In genomic region chr19:56637976-56638555, GRCh38 we compare ENCODE assay signal across 1 cellular context.
TF ChIP-seq lines count a peak whose summit lies in the region.

No MANE protein-coding gene starts in this region.

TF ChIP-seq in HepG2, 621 proteins besides CTCF, POLR2A, EP300 and RAD21 (continued from another document and continues in another):
- TF ChIP-seq TBX2 (CRISPR knock-in tag; IDR thresholded peaks at IDR 0.05; ENCODE audit: borderline replicate concordance) (peak; percentile 98), FOXM1 (CRISPR knock-in tag; IDR thresholded peaks at IDR 0.05) (peak; percentile 98), WIZ (CRISPR knock-in tag; IDR thresholded peaks at IDR 0.05) (peak; percentile 100), SSRP1 (CRISPR knock-in tag; IDR thresholded peaks at IDR 0.05) (no peak), MYNN (CRISPR knock-in tag; IDR thresholded peaks at IDR 0.05; ENCODE audit: low read depth) (peak; percentile 99), ATF5 (CRISPR knock-in tag; IDR thresholded peaks at IDR 0.05; ENCODE audit: low read depth) (peak; percentile 100), ZNF781 (CRISPR knock-in tag; IDR thresholded peaks at IDR 0.05; ENCODE audit: borderline replicate concordance, not compliant biosample characterization) (peak; percentile 100), ZNF484 (CRISPR knock-in tag; IDR thresholded peaks at IDR 0.05; ENCODE audit: borderline replicate concordance, low read depth) (peak; percentile 98; the same call in 1 of the 2 replicates), PHF5A (CRISPR knock-in tag; IDR thresholded peaks at IDR 0.05; ENCODE audit: low read depth, unreplicated experiment) (peak; percentile 93), PAF1 (CRISPR knock-in tag; IDR thresholded peaks at IDR 0.05) (no peak), TRAFD1 (CRISPR knock-in tag; IDR thresholded peaks at IDR 0.05; ENCODE audit: borderline replicate concordance) (peak; percentile 100), CBX5 (CRISPR knock-in tag; IDR thresholded peaks at IDR 0.05; ENCODE audit: borderline replicate concordance) (peak; percentile 99), PAXIP1 (CRISPR knock-in tag; conservative IDR thresholded peaks at IDR 0.05) (no peak; the same call in 1 of the 2 replicates), ZNF18 (CRISPR knock-in tag; IDR thresholded peaks at IDR 0.05; ENCODE audit: insufficient replicate concordance) (peak; percentile 99), DBP (CRISPR knock-in tag; IDR thresholded peaks at IDR 0.05; ENCODE audit: not compliant biosample characterization) (peak; percentile 100), ZNF674 (CRISPR knock-in tag; IDR thresholded peaks at IDR 0.05; ENCODE audit: low read depth) (peak; percentile 99; the same call in 1 of the 2 replicates), TIGD3 (CRISPR knock-in tag; IDR thresholded peaks at IDR 0.05; ENCODE audit: borderline replicate concordance) (peak; percentile 100), POLR2AphosphoS5 (IDR thresholded peaks at IDR 0.05; ENCODE audit: low read depth, low read length) (no peak), ZNF572 (CRISPR knock-in tag; IDR thresholded peaks at IDR 0.05) (peak; percentile 70; the same call in 1 of the 2 replicates), MBNL3 (CRISPR knock-in tag; conservative IDR thresholded peaks at IDR 0.05) (no peak), HNF4G (IDR thresholded peaks at IDR 0.05; ENCODE audit: borderline replicate concordance, low read depth, low read length) (no peak), HNF4G (CRISPR knock-in tag; IDR thresholded peaks at IDR 0.05; ENCODE audit: borderline replicate concordance, low read depth) (peak; percentile 87), ZNF879 (CRISPR knock-in tag; IDR thresholded peaks at IDR 0.05) (peak; percentile 100), RELA (CRISPR knock-in tag; IDR thresholded peaks at IDR 0.05) (peak; percentile 98), RFXANK (CRISPR knock-in tag; IDR thresholded peaks at IDR 0.05) (peak; percentile 97), ZNF564 (CRISPR knock-in tag; IDR thresholded peaks at IDR 0.05) (peak; percentile 99), THAP8 (CRISPR knock-in tag; IDR thresholded peaks at IDR 0.05; ENCODE audit: borderline replicate concordance) (peak; percentile 99), MTERF4 (CRISPR knock-in tag; IDR thresholded peaks at IDR 0.05) (peak; percentile 99), ZFP90 (CRISPR knock-in tag; IDR thresholded peaks at IDR 0.05; ENCODE audit: borderline replicate concordance) (peak; percentile 100), ARID5B (CRISPR knock-in tag; IDR thresholded peaks at IDR 0.05) (peak; percentile 94), NR2F6 (IDR thresholded peaks at IDR 0.05) (no peak), NR2F6 (CRISPR knock-in tag; IDR thresholded peaks at IDR 0.05) (peak; percentile 85), FLYWCH1 (CRISPR knock-in tag; IDR thresholded peaks at IDR 0.05) (peak; percentile 99), EHMT2 (IDR thresholded peaks at IDR 0.05; ENCODE audit: borderline replicate concordance, low read depth, low read length) (peak; percentile 100), TFAP4 (IDR thresholded peaks at IDR 0.05; ENCODE audit: borderline replicate concordance, low read depth) (no peak), ESRRA (CRISPR knock-in tag; IDR thresholded peaks at IDR 0.05; ENCODE audit: low read depth) (peak; percentile 92), NR1H2 (CRISPR knock-in tag; IDR thresholded peaks at IDR 0.05; ENCODE audit: borderline replicate concordance, low read depth) (peak; percentile 99), ZNF256 (CRISPR knock-in tag; conservative IDR thresholded peaks at IDR 0.05) (peak; percentile 100)
